ENCODE assay signal across 1 cellular context in genomic region chr2:231515603-231516002, GRCh38.
TF ChIP-seq lines count a peak whose summit lies in the region.

No MANE protein-coding gene starts in this region.

TF ChIP-seq in HCT116, 20 proteins besides CTCF, POLR2A, EP300 and RAD21:
- no peak for TF ChIP-seq ATF3 (IDR thresholded peaks at IDR 0.05)
TF ChIP-seq in HCT116: peak in this region for 0.
